Comparison of ENCODE assay signal across 11 cellular contexts in the genomic region with DNA sequence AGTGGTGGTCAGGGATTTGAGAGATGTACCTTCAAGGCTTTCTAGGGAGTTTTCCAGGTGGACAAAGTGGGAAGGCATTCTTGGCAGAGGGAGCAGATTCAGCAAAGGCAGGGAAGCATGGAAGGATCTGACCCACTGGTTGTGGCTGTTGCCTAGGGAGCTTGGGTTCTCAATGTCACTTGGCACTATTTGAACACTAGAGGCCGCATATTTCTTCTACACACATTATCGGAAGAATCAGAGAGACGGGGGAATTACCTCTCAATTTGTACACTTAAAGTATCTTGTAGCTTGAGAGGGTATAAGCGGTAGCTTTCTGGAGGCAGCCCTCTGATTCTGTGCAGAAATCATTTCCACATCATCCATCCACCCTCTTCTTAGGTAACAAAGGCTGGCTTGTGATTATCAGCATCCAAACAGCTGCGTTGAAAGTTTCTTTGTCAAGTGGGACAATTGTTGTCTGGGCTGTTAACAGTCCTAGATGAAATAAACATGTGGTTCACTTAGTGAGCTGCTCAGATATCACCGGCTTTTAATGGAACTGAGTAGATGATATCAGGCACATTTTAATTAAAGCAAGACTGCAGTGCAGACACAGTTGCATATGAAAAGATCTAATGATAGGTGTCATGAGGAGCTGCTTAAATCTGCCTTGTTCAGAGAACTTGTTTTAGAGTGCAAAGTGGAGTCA. TPM values are rescaled to one million over a fixed set of nuclear protein-coding genes. Genes with fewer than 3 reads are reported as not detected.
DNase-seq lines count a peak whose midpoint lies in the region; ATAC-seq, FAIRE-seq and TF ChIP-seq lines count a peak whose summit lies in the region.
"Had no signal": no experiment of that assay in that cellular context is flagged by ENCODE, and none has a peak within 500 bp of the region (broad histone marks: within the 10 kb centered on the region; RNA-seq: fewer than 3 reads in every experiment).

No MANE protein-coding gene starts in this region.

- H3K4me3 ChIP-seq in GM12865 (ENCODE audit: low read depth, low read length) (no peak overlapping the region), neural progenitor cell (no peak overlapping the region), small intestine (ENCODE audit: low read depth in 1 of 2, low read length in 2 of 2) (no peak overlapping the region), mucosa of descending colon (no peak overlapping the region)

- H3K36me3 ChIP-seq in neural progenitor cell: no peaks in the 10 kb centered on the region
- no peaks in the 10 kb centered on the region for H3K36me3 ChIP-seq in small intestine (ENCODE audit: control insufficient read depth in 2 of 2, insufficient read depth in 2 of 2, low read length in 2 of 2)
- no peaks in the 10 kb centered on the region for H3K36me3 ChIP-seq in mucosa of descending colon (ENCODE audit: low read depth)

- H2AFZ ChIP-seq in neural progenitor cell (replicated peaks): no peak overlapping the region

- FAIRE-seq in small intestine (lab: Jason Lieb, UNC): no peak

- H3K4me1 Mint-ChIP-seq in neural progenitor cell: peaks cover 40% of the 10 kb centered on the region

- H3K9ac ChIP-seq in neural progenitor cell: no peak overlapping the region

- peak overlapping the region; percentile 81 for H3K4me3 Mint-ChIP-seq in neural progenitor cell
- H3K4me3 Mint-ChIP-seq: dendritic cell treated with granulocyte-macrophage colony-stimulating factor and Interleukin-4, amounts not matched to agents 40 ng/mL and 50 ng/mL, for 4 days; T-helper 2 cell treated with Interferon-gamma antibody and Interleukin-4, amounts not matched to agents 5 μg/mL and 100 μg/mL, for 36 hours had no signal

- peaks cover 24% of the 10 kb centered on the region for H4K20me1 ChIP-seq in neural progenitor cell (ENCODE audit: low read depth)

- H3K4me1 ChIP-seq in neural progenitor cell (peaks cover 31% of the 10 kb centered on the region), small intestine (ENCODE audit: control insufficient read depth in 2 of 2, insufficient read depth in 1 of 2, low read depth in 1 of 2, low read length in 1 of 2) (no peaks in the 10 kb centered on the region), mucosa of descending colon (ENCODE audit: low read depth) (peaks cover 3% of the 10 kb centered on the region)

- H3K27ac Mint-ChIP-seq in neural progenitor cell: no peak overlapping the region
- H3K27ac Mint-ChIP-seq: dendritic cell treated with granulocyte-macrophage colony-stimulating factor and Interleukin-4, amounts not matched to agents 40 ng/mL and 50 ng/mL, for 4 days; T-helper 2 cell treated with Interferon-gamma antibody and Interleukin-4, amounts not matched to agents 5 μg/mL and 100 μg/mL, for 36 hours had no signal

- peak; percentile 8 for TF ChIP-seq CTCF in GM12865 (IDR thresholded peaks at IDR 0.05; ENCODE audit: insufficient read depth, low read depth, low read length, missing control alignments)
- peak; percentile 45 for TF ChIP-seq CTCF in neural progenitor cell (IDR thresholded peaks at IDR 0.05)
- TF ChIP-seq CTCF in mucosa of descending colon (IDR thresholded peaks at IDR 0.05): no peak

- no peak overlapping the region for H3K4me2 ChIP-seq in neural progenitor cell

- H3K79me2 ChIP-seq in neural progenitor cell (ENCODE audit: low read depth): no peaks in the 10 kb centered on the region

- intact Hi-C loops in mucosa of descending colon (cut with DNase I, micrococcal nuclease): no loop called here

- H3K9me3 Mint-ChIP-seq in neural progenitor cell: peaks cover under 1% of the 10 kb centered on the region
- H3K9me3 Mint-ChIP-seq: dendritic cell treated with granulocyte-macrophage colony-stimulating factor and Interleukin-4, amounts not matched to agents 40 ng/mL and 50 ng/mL, for 4 days; T-helper 2 cell treated with Interferon-gamma antibody and Interleukin-4, amounts not matched to agents 5 μg/mL and 100 μg/mL, for 36 hours had no signal

- H3K36me3 Mint-ChIP-seq in neural progenitor cell: peaks cover 4% of the 10 kb centered on the region

- peaks cover 24% of the 10 kb centered on the region for H3K27me3 Mint-ChIP-seq in neural progenitor cell (ENCODE audit: insufficient read depth, low read depth)

- no peak overlapping the region for H3K27ac ChIP-seq in neural progenitor cell
- no peak overlapping the region for H3K27ac ChIP-seq in small intestine (ENCODE audit: low read depth in 1 of 2, low read length in 1 of 2)

- no peak for DNase-seq in GM12865 (ENCODE audit: low read depth)
- DNase-seq in NCI-H1105 treated with DMSO at 0.1 percent for 48 hours (lab: John Stamatoyannopoulos, UW): peak; percentile 90
- peak; percentile 37 for DNase-seq in SW480 (ENCODE audit: low spot score)
- DNase-seq in neural progenitor cell (ENCODE audit: low spot score): peak; percentile 47
- no peak for DNase-seq in small intestine
- DNase-seq in mucosa of descending colon: no peak
- DNase-seq: stimulated activated naive CD4-positive, alpha-beta T cell had no signal

- 14 to 29% (median 20%) methylated on average over 6 of the region's 6 CpGs for WGBS in small intestine, 3 donors

- H3K27me3 ChIP-seq in neural progenitor cell (peaks cover 68% of the 10 kb centered on the region), small intestine (ENCODE audit: control insufficient read depth in 2 of 2, insufficient read depth in 2 of 2, low read length in 2 of 2) (peaks cover 15 to 35% of the 10 kb centered on the region in 2 donors)

- H3F3A ChIP-seq in neural progenitor cell (ENCODE audit: low read depth): peaks cover 10% of the 10 kb centered on the region

- ATAC-seq in mucosa of descending colon (no peak), GM18520 (IDR thresholded peaks at IDR 0.05; ENCODE audit: unreplicated experiment) (no peak), GM18517 (IDR thresholded peaks at IDR 0.05; ENCODE audit: unreplicated experiment) (no peak)

- H3K9me3 ChIP-seq in neural progenitor cell (ENCODE audit: low read depth) (no peaks in the 10 kb centered on the region), small intestine (ENCODE audit: control insufficient read depth, low read depth) (no peaks in the 10 kb centered on the region), mucosa of descending colon (no peaks in the 10 kb centered on the region)

RNA-seq across cellular contexts. Expression of gene NELL1, which starts 2.6 kb away (rescaled TPM):
- total RNA-seq in neural progenitor cell (ENCODE audit: low replicate concordance): 0.15 TPM in 1 of 2 replicates, not detected in the other
- polyA plus RNA-seq in small intestine: under 1 TPM in 1 of 3 donors, not detected in 2; 0.18 TPM
- total RNA-seq in mucosa of descending colon: under 1 TPM; 0.20 to 0.73 (median 0.31) TPM

Comparison
In these comparisons a context has a peak if more than half of its experiments do, and no peak if none do; other contexts are left out.
1. DNase-seq: peak in NCI-H1105 treated with DMSO at 0.1 percent for 48 hours (single experiment), SW480 (single experiment) and neural progenitor cell (single experiment); none in GM12865 (single experiment), small intestine (single experiment) and mucosa of descending colon (0 of 3).